ENCODE assay signal across 14 cellular contexts in the genomic region with DNA sequence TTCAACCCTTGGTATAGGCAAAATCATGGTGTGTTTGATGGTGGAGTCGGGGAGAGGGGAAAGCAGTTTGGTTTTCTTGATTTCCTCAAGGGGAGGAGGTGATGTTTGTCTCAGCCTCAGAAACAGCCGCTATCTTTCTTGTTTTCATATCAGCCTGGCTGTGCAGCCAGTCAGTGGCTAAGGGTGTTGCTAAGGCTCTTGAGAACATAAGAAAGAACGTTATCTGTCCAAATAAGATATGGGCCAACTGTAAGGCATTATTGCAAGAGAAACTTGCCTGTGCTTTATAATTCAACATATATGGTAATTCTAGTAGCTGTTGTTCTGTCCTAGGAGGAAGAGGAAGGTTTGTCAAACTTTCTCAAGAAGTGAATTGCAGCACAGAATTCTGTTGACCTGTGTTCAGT.
A peak's percentile ranks its signal among the peaks of the same experiment; 100 is the strongest.
DNase-seq lines count a peak whose midpoint lies in the region; ATAC-seq, FAIRE-seq and TF ChIP-seq lines count a peak whose summit lies in the region.
"Had no signal": no experiment of that assay in that cellular context is flagged by ENCODE, and none has a peak within 500 bp of the region (broad histone marks: within the 10 kb centered on the region; RNA-seq: fewer than 3 reads in every experiment).

No MANE protein-coding gene starts in this region.

- peak overlapping the region; percentile 55 for H3K4me2 ChIP-seq in K562 (ENCODE audit: insufficient read depth, low read length)

- H3K36me3 ChIP-seq in K562 (ENCODE audit: control insufficient read depth, insufficient read depth, low read length), result no peaks in the 10 kb centered on the region
- H3K36me3 ChIP-seq: BLaER1 had no signal

- H3K27me3 ChIP-seq in K562 (ENCODE audit: control insufficient read depth in 2 of 2, insufficient read depth in 2 of 2, low read length in 2 of 2), result no peaks in the 10 kb centered on the region
- H3K27me3 ChIP-seq: BLaER1 had no signal

- peak in 52 of 76 experiments; percentile 5 to 79 (median 28) for DNase-seq in HUDEP-2 (lab: John Stamatoyannopoulos, UW; ENCODE audit: unreplicated experiment in 76 of 76)
- peak; percentile 53 for DNase-seq in NOMO-1 treated with dmso at 0.1 percent for 144 hours (lab: John Stamatoyannopoulos, UW; ENCODE audit: unreplicated experiment)
- peak; percentile 16 to 53 (median 36) for DNase-seq in K562 (ENCODE audit: extremely low read depth in 1 of 4, low spot score in 3 of 4)
- DNase-seq in H4 (ENCODE audit: low spot score), result no peak
- no peak for DNase-seq in type B pancreatic cell (ENCODE audit: extremely low spot score, unreplicated experiment)
- DNase-seq: DMS 273 treated with DMSO at 0.1 percent for 48 hours, HFFc6, NCI-H1436, NCI-H510A treated with DMSO at 0.1 percent for 48 hours had no signal

- TF ChIP-seq EP300 in K562 (IDR thresholded peaks at IDR 0.05; ENCODE audit: low read length), result peak; percentile 83

- H4K20me1 ChIP-seq in K562 (replicated peaks; ENCODE audit: control insufficient read depth, insufficient read depth, low read length), result no peaks in the 10 kb centered on the region
- H4K20me1 ChIP-seq: BLaER1 had no signal

- H3K36me3 Mint-ChIP-seq in nephron (ENCODE audit: low read depth) (no peaks in the 10 kb centered on the region), type B pancreatic cell (no peaks in the 10 kb centered on the region)

- POLR2A ChIA-PET in K562 (lab: Yijun Ruan, JAX), result interaction anchor here (1.9 kb wide), 1 partner anchor 22 kb away, joined by 5 read pairs; no protein-coding TSS in a partner anchor

- H3K4me3 ChIP-seq in K562, result no peak overlapping the region
- H3K4me3 ChIP-seq: BLaER1, SK-N-MC had no signal

- peaks cover 2 to 34% of the 10 kb centered on the region in 2 experiments; a peak in 4 of 5 replicates for H3K4me1 ChIP-seq in K562 (replicated peaks in 1 of 2; ENCODE audit: control insufficient read depth in 2 of 2, insufficient read depth in 2 of 2, low read length in 2 of 2)

- no peaks in the 10 kb centered on the region for H3K9me1 ChIP-seq in K562 (ENCODE audit: control insufficient read depth, insufficient read depth, low read length)

- no TSS peak for BruUV-seq in K562 (replicated peaks; lab: Mats Ljungman, UMichigan)

- peak; percentile 88 for FAIRE-seq in K562 (lab: Jason Lieb, UNC)
- FAIRE-seq: H1 had no signal

- peak overlapping the region in 2 of 3 experiments; percentile 5 to 40 for H3K27ac Mint-ChIP-seq in nephron
- no peak overlapping the region for H3K27ac Mint-ChIP-seq in type B pancreatic cell
- H3K27ac Mint-ChIP-seq: HFFc6 had no signal

- H2AFZ ChIP-seq in K562 (ENCODE audit: low read depth, low read length), result peak overlapping the region; percentile 34; the same call in 1 of the 2 replicates

- WGBS in K562 (ENCODE audit: insufficient coverage, low coverage, missing lambda C conversion rate), result 4% methylated on average over 3 of the region's 3 CpGs

- ATAC-seq in K562, result peak; percentile 81
- no peak for ATAC-seq in HG03354 (IDR thresholded peaks at IDR 0.05; ENCODE audit: poor library complexity, severe bottlenecking, unreplicated experiment)

- no peak for TF ChIP-seq RAD21 in K562 (CRISPR knock-in tag; conservative IDR thresholded peaks at IDR 0.05 in 1 of 2, IDR thresholded peaks at IDR 0.05 in 1 of 2)

- no peaks in the 10 kb centered on the region for H3K9me3 ChIP-seq in K562 (replicated peaks; ENCODE audit: control insufficient read depth, insufficient read depth, low read depth, low read length)
- H3K9me3 ChIP-seq: BLaER1 had no signal

- TF ChIP-seq CTCF in K562 (IDR thresholded peaks at IDR 0.05 in 2 of 3, conservative IDR thresholded peaks at IDR 0.05 in 1 of 3; ENCODE audit: insufficient read depth in 2 of 3, low read depth in 1 of 3, low read length in 3 of 3), result no peak
- no peak for TF ChIP-seq CTCF in nephron (IDR thresholded peaks at IDR 0.05; ENCODE audit: unreplicated experiment in 3 of 3)
- no peak for TF ChIP-seq CTCF in type B pancreatic cell (conservative IDR thresholded peaks at IDR 0.05)

- CTCF ChIA-PET in K562 (lab: Yijun Ruan, JAX; ENCODE audit: low intra/inter-chr PET ratio), result no interaction called here

- intact Hi-C loops in K562 (cut with micrococcal nuclease), result no loop called here

- H3K4me3 Mint-ChIP-seq in nephron, result no peak overlapping the region
- no peak overlapping the region for H3K4me3 Mint-ChIP-seq in type B pancreatic cell
- H3K4me3 Mint-ChIP-seq: HFFc6 had no signal

- H3K9me3 Mint-ChIP-seq in nephron (peaks cover 2% of the 10 kb centered on the region), type B pancreatic cell (no peaks in the 10 kb centered on the region)
- H3K9me3 Mint-ChIP-seq: HFFc6 had no signal

- H3K79me2 ChIP-seq in K562 (ENCODE audit: control insufficient read depth, insufficient read depth, low read length), result no peaks in the 10 kb centered on the region

- H3K4me1 Mint-ChIP-seq in nephron (peaks cover 62% of the 10 kb centered on the region), type B pancreatic cell (ENCODE audit: unreplicated experiment) (no peaks in the 10 kb centered on the region)

- in situ Hi-C loops in K562 (cut with MboI), result no loop called here

- TF ChIP-seq POLR2A in K562 (conservative IDR thresholded peaks at IDR 0.05), result no peak

- H3K27ac ChIP-seq in K562 (ENCODE audit: extremely low read depth, low read depth, low read length), result peak overlapping the region; percentile 60; the same call in 2 of the 3 replicates
- H3K27ac ChIP-seq: BLaER1, SK-N-MC had no signal

- no peak overlapping the region for H3K9ac ChIP-seq in K562 (ENCODE audit: insufficient read depth in 1 of 2, low read depth in 2 of 2, low read length in 2 of 2)
- H3K9ac ChIP-seq: BLaER1 had no signal

- H3K27me3 Mint-ChIP-seq in nephron (ENCODE audit: low read depth), result peaks cover 7% of the 10 kb centered on the region
- peaks cover 16% of the 10 kb centered on the region for H3K27me3 Mint-ChIP-seq in type B pancreatic cell

TF ChIP-seq in K562, 482 proteins besides CTCF, POLR2A, EP300 and RAD21 (continues in another document):
- TF ChIP-seq CBX3 (IDR thresholded peaks at IDR 0.05; ENCODE audit: borderline replicate concordance in 1 of 2, low read length in 2 of 2) (peak in 1 of 2 experiments; percentile 23; a peak in 1 of 3 replicates), ZNF79 (CRISPR knock-in tag; IDR thresholded peaks at IDR 0.05; ENCODE audit: low read depth) (no peak), RBFOX2 (IDR thresholded peaks at IDR 0.05; ENCODE audit: low read depth, low read length) (no peak), HDAC1 (IDR thresholded peaks at IDR 0.05) (no peak), EHMT2 (IDR thresholded peaks at IDR 0.05) (peak; percentile 68), SMARCB1 (IDR thresholded peaks at IDR 0.05; ENCODE audit: insufficient read length, low read depth) (no peak), HEY1 (CRISPR knock-in tag; IDR thresholded peaks at IDR 0.05; ENCODE audit: borderline replicate concordance) (no peak), CTBP1 (IDR thresholded peaks at IDR 0.05; ENCODE audit: borderline replicate concordance) (peak; percentile 27; the same call in 1 of the 2 replicates), ASH1L (IDR thresholded peaks at IDR 0.05; ENCODE audit: borderline replicate concordance, low read depth, partially characterized antibody) (no peak), PHTF2 (CRISPR knock-in tag; IDR thresholded peaks at IDR 0.05) (no peak), ZNF23 (CRISPR knock-in tag; IDR thresholded peaks at IDR 0.05) (no peak), ZNF347 (CRISPR knock-in tag; IDR thresholded peaks at IDR 0.05; ENCODE audit: low read depth) (no peak), TRIM28 (IDR thresholded peaks at IDR 0.05) (peak; percentile 77; the same call in 1 of the 2 replicates), PTBP1 (IDR thresholded peaks at IDR 0.05; ENCODE audit: low read depth, low read length) (no peak), SNRNP70 (optimal IDR thresholded peaks at IDR 0.05; ENCODE audit: low read depth, low read length) (no peak), JUND (IDR thresholded peaks at IDR 0.05; ENCODE audit: borderline replicate concordance, low read depth, low read length) (peak; percentile 52; the same call in 1 of the 2 replicates), JUND (tag; IDR thresholded peaks at IDR 0.05; ENCODE audit: borderline replicate concordance, low read depth, low read length) (peak; percentile 29; the same call in 1 of the 3 replicates), ATF7 (IDR thresholded peaks at IDR 0.05) (peak; percentile 24; the same call in 1 of the 2 replicates), KLF6 (CRISPR knock-in tag; IDR thresholded peaks at IDR 0.05; ENCODE audit: borderline replicate concordance) (no peak), FOXK2 (conservative IDR thresholded peaks at IDR 0.05 in 1 of 2, IDR thresholded peaks at IDR 0.05 in 1 of 2; ENCODE audit: low read depth in 2 of 2) (peak; percentile 64 to 69; a peak in 3 of 4 replicates), YY1 (IDR thresholded peaks at IDR 0.05; ENCODE audit: borderline replicate concordance in 1 of 3, control insufficient read depth in 1 of 3, extremely low read depth in 1 of 3, insufficient read depth in 3 of 3, insufficient read length in 1 of 3, insufficient replicate concordance in 2 of 3, low read depth in 1 of 3, low read length in 2 of 3) (no peak), ZNF263 (CRISPR knock-in tag; IDR thresholded peaks at IDR 0.05; ENCODE audit: borderline replicate concordance) (no peak), SIN3A (IDR thresholded peaks at IDR 0.05; ENCODE audit: borderline replicate concordance in 2 of 2, control insufficient read depth in 1 of 2, low read depth in 2 of 2, low read length in 2 of 2) (no peak)
- TF ChIP-seq, protein P1, sequence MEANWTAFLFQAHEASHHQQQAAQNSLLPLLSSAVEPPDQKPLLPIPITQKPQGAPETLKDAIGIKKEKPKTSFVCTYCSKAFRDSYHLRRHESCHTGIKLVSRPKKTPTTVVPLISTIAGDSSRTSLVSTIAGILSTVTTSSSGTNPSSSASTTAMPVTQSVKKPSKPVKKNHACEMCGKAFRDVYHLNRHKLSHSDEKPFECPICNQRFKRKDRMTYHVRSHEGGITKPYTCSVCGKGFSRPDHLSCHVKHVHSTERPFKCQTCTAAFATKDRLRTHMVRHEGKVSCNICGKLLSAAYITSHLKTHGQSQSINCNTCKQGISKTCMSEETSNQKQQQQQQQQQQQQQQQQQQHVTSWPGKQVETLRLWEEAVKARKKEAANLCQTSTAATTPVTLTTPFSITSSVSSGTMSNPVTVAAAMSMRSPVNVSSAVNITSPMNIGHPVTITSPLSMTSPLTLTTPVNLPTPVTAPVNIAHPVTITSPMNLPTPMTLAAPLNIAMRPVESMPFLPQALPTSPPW (CRISPR knock-in tag; IDR thresholded peaks at IDR 0.05), result no peak; the same call in 1 of the 2 replicates

Comparison
In these comparisons a context has a peak if more than half of its experiments do, and no peak if none do; other contexts are left out.
1. DNase-seq: peak in HUDEP-2 (52 of 76), NOMO-1 treated with dmso at 0.1 percent for 144 hours (single experiment) and K562 (4 of 4); none in H4 (single experiment) and type B pancreatic cell (single experiment).